ENCODE assay signal across 1 cellular context in the genomic region with DNA sequence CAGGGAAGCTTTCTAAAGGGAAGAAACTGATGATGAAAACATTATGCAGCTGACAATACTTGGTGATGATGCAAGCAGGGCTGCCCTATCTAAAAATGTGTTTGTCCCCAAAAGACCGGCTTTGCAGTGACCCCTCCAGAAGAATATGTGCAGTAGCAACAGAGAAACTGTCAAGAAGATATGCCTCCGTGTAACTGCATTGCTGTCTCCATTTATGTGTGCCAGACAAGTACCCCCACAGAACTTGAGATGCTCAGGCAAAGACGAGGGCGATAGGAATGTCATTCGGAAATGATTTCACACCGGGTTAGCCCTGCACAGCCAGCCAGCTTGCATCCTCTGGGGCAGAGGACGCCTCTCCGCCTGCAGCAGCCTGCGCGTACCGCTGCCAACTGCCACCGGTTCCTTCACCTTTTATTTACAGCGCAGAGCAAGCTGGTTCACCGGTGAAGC.
TF ChIP-seq lines count a peak whose summit lies in the region.

No MANE protein-coding gene starts in this region.

TF ChIP-seq in H1, 55 proteins besides CTCF, POLR2A, EP300 and RAD21:
- no peak for TF ChIP-seq BACH1 (IDR thresholded peaks at IDR 0.05; ENCODE audit: low read length)
- TF ChIP-seq SP2 (IDR thresholded peaks at IDR 0.05; ENCODE audit: low read length), result no peak
